In genomic region chrX:46574337-46574940, GRCh38 we compare ENCODE assay signal across 8 cellular contexts. TPM values are rescaled to one million over a fixed set of nuclear protein-coding genes. Genes with fewer than 3 reads are reported as not detected.
DNase-seq lines count a peak whose midpoint lies in the region; FAIRE-seq and TF ChIP-seq lines count a peak whose summit lies in the region.

No MANE protein-coding gene starts in this region.

- WGBS in esophagus, 2 donors = 1 to 48% methylated on average over 76 to 79 of the region's 79 CpGs

- H3K9ac ChIP-seq in HUES6 (ENCODE audit: low read length) = peak overlapping the region; percentile 70
- H3K9ac ChIP-seq in neural progenitor cell = no peak overlapping the region

- FAIRE-seq in HTR-8/SVneo (lab: Jason Lieb, UNC) = no peak

- H4K20me1 ChIP-seq in neural progenitor cell (ENCODE audit: low read depth) = peaks cover 9% of the 10 kb centered on the region

- H3K4me3 ChIP-seq in HUES6 (ENCODE audit: low read depth, low read length) = peak overlapping the region; percentile 72
- peak overlapping the region; percentile 39 to 63 for H3K4me3 ChIP-seq in esophagus (ENCODE audit: low read depth in 1 of 2, low read length in 2 of 2)
- peak overlapping the region; percentile 59 for H3K4me3 ChIP-seq in neural progenitor cell

- no peaks in the 10 kb centered on the region for H3K79me2 ChIP-seq in neural progenitor cell (ENCODE audit: low read depth)

- H3K27me3 ChIP-seq in HUES6 (ENCODE audit: control insufficient read depth, insufficient read depth, low read length) (peaks cover 18% of the 10 kb centered on the region), esophagus (ENCODE audit: control insufficient read depth in 1 of 2, insufficient read depth in 2 of 2, low read length in 2 of 2) (no peaks in the 10 kb centered on the region), neural progenitor cell (peaks cover 19% of the 10 kb centered on the region)

- DNase-seq in NCI-H2227 (lab: John Stamatoyannopoulos, UW; ENCODE audit: unreplicated experiment) (peak; percentile 53), NCI-H2227 treated with DMSO at 0.1 percent for 48 hours (lab: John Stamatoyannopoulos, UW) (no peak), neural progenitor cell (ENCODE audit: low spot score) (peak; percentile 24), A172 (ENCODE audit: low spot score) (no peak), HTR-8/SVneo (ENCODE audit: insufficient read length, low spot score) (no peak)
- DNase-seq in activated CD4-positive, alpha-beta T cell treated with anti-CD3 and anti-CD28 coated beads, Interleukin-2, amount 50 U/mL, for 1 hour = peak; percentile 34

- H3K27ac ChIP-seq in HUES6 (ENCODE audit: low read depth, low read length) (no peak overlapping the region), esophagus (ENCODE audit: low read depth in 2 of 2, low read length in 1 of 2) (peak overlapping the region in 1 of 2 donors; percentile 67), neural progenitor cell (no peak overlapping the region)

- H3K4me1 ChIP-seq in HUES6 (ENCODE audit: control insufficient read depth, insufficient read depth, low read length) = peaks cover 38% of the 10 kb centered on the region
- H3K4me1 ChIP-seq in esophagus (ENCODE audit: control insufficient read depth in 2 of 2, insufficient read depth in 2 of 2, low read length in 1 of 2) = peaks cover 0 to 10% of the 10 kb centered on the region in 2 donors
- H3K4me1 ChIP-seq in neural progenitor cell = no peaks in the 10 kb centered on the region

- H3F3A ChIP-seq in neural progenitor cell (ENCODE audit: low read depth) = peaks cover 5% of the 10 kb centered on the region

- H3K36me3 ChIP-seq in HUES6 (ENCODE audit: control insufficient read depth, insufficient read depth, low read length) (peaks cover 14% of the 10 kb centered on the region; the same call in 1 of the 2 replicates), esophagus (ENCODE audit: control insufficient read depth in 2 of 2, insufficient read depth in 2 of 2, low read length in 1 of 2) (no peaks in the 10 kb centered on the region), neural progenitor cell (no peaks in the 10 kb centered on the region)

- peak overlapping the region; percentile 85 for H3K4me2 ChIP-seq in neural progenitor cell

- peak overlapping the region; percentile 72 for H2AFZ ChIP-seq in neural progenitor cell (replicated peaks)

- H3K4me1 Mint-ChIP-seq in neural progenitor cell = peaks cover 10% of the 10 kb centered on the region

- H3K9me3 Mint-ChIP-seq in neural progenitor cell = peaks cover 8% of the 10 kb centered on the region

- H3K9me3 ChIP-seq in HUES6 (ENCODE audit: control insufficient read depth, insufficient read depth, low read depth, low read length) = no peaks in the 10 kb centered on the region
- H3K9me3 ChIP-seq in esophagus (ENCODE audit: control insufficient read depth in 2 of 2, insufficient read depth in 1 of 2, low read depth in 1 of 2, low read length in 1 of 2) = peaks cover 0 to 4% of the 10 kb centered on the region in 2 donors
- no peaks in the 10 kb centered on the region for H3K9me3 ChIP-seq in neural progenitor cell (ENCODE audit: low read depth)

- H3K27me3 Mint-ChIP-seq in neural progenitor cell (ENCODE audit: insufficient read depth, low read depth) = peaks cover 5% of the 10 kb centered on the region

- H3K36me3 Mint-ChIP-seq in neural progenitor cell = peaks cover 2% of the 10 kb centered on the region

- no peak for TF ChIP-seq CTCF in neural progenitor cell (IDR thresholded peaks at IDR 0.05)

- H3K4me3 Mint-ChIP-seq in neural progenitor cell = peak overlapping the region; percentile 85

- no peak overlapping the region for H3K27ac Mint-ChIP-seq in neural progenitor cell

RNA-seq across cellular contexts. Expression of gene CHST7, which starts 0.9 kb away (rescaled TPM):
- 1 to 10 TPM in 1 of 2 donors, under 1 TPM in 1; 0.43 to 1.4 TPM for polyA plus RNA-seq in esophagus
- total RNA-seq in neural progenitor cell (ENCODE audit: low replicate concordance) = 5.6 and 10.4 TPM in 2 replicates
- total RNA-seq in A172 (2014; rRNA removed; shearing (Covaris generic)) = 3.0 and 6.4 TPM in 2 replicates

RNA-seq across cellular contexts. Expression of gene ZNF674, which starts 29.2 kb away (rescaled TPM):
- under 1 TPM; 0.62 to 0.86 TPM for polyA plus RNA-seq in esophagus
- total RNA-seq in neural progenitor cell (ENCODE audit: low replicate concordance) = 3.6 and 3.9 TPM in 2 replicates
- 2.0 and 4.9 TPM in 2 replicates for total RNA-seq in A172 (2014; rRNA removed; shearing (Covaris generic))

Comparison
In these comparisons a context has a peak if more than half of its experiments do, and no peak if none do; other contexts are left out.
1. DNase-seq: peak in NCI-H2227 (single experiment), activated CD4-positive, alpha-beta T cell treated with anti-CD3 and anti-CD28 coated beads, Interleukin-2, amount 50 U/mL, for 1 hour (single experiment) and neural progenitor cell (single experiment); none in NCI-H2227 treated with DMSO at 0.1 percent for 48 hours (single experiment), A172 (single experiment) and HTR-8/SVneo (single experiment).
2. Peak in every context shown above with its lines, with median percentiles within 50 percentile points of each other: H3K4me3 ChIP-seq.